Comparison of ENCODE assay signal across 17 cellular contexts in the genomic region with DNA sequence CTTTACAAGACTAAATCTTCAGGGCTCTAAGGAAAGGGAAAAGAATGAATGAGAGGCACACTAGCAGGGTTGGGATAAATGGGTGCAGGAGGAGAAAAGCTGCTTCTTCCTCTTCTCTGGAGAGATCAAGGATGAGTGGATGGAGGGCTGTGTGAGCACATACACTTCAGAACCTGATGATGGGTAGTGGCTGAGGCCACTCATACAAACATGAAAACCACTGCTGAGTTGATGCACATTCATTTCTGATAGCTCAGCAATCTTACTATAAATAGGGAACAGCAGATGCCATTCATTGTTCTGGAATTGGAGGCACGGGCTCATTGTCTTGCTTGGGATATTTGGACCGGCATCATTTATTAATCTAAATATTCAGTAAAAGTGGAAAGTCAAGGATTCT.
"Had no signal": no experiment of that assay in that cellular context is flagged by ENCODE, and none has a peak within 500 bp of the region (broad histone marks: within the 10 kb centered on the region; RNA-seq: fewer than 3 reads in every experiment).

No MANE protein-coding gene starts in this region.

- H3K9me3 ChIP-seq: mucosa of descending colon had no signal

- H3K4me3 ChIP-seq: mucosa of descending colon, smooth muscle cell had no signal

- FAIRE-seq: islet of Langerhans had no signal

- DNase-seq: activated CD4-positive, alpha-beta T cell treated with anti-CD3 and anti-CD28 coated beads, Interleukin-2, amount 50 U/mL, for 1 hour; activated naive CD8-positive, alpha-beta T cell treated with anti-CD3 and anti-CD28 coated beads, Interleukin-2, amount 10 ng/mL, durations not matched to agents 7 days and 5 days; cerebellar nuclear complex; effector memory CD4-positive, alpha-beta T cell; foreskin melanocyte; head of caudate nucleus; mucosa of descending colon; natural killer cell; occipital lobe; stimulated activated CD4-positive, alpha-beta T cell treated with anti-CD3 and anti-CD28 coated beads, Interleukin-4, amount 100 ng/mL, for 4 hours; stimulated activated CD8-positive, alpha-beta memory T cell treated with anti-CD3 and anti-CD28 coated beads, Interleukin-4, amount 100 ng/mL, for 48 hours; stimulated activated naive CD4-positive, alpha-beta T cell treated with Interleukin-2 at 50 U/mL for 16 hours; substantia nigra; trophoblast cell had no signal

- H3K4me2 ChIP-seq: smooth muscle cell had no signal

- ATAC-seq: left lobe of liver, mucosa of descending colon, natural killer cell had no signal
